1 cellular context compared by ENCODE assay signal in the genomic region with DNA sequence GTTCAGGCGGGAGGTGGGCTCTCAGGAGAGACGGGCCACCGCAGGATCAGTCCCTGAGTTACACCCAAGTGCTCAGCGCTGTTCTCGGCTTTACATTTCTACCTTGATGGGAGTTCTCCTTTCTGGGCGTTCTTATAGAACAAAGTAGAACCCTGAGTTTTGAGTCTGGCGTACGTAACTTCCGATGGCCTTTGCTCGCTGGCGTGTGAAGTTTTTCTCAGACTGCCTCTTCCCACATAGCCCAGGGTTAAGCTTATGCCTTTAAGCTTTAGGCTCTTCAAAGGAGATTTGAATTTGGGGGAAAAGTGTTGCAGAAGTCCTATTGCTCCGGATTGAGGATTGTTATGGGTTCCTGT.
TF ChIP-seq lines count a peak whose summit lies in the region.

No MANE protein-coding gene starts in this region.

TF ChIP-seq in GM23338, 12 proteins besides CTCF, POLR2A, EP300 and RAD21:
- TF ChIP-seq, protein P1, sequence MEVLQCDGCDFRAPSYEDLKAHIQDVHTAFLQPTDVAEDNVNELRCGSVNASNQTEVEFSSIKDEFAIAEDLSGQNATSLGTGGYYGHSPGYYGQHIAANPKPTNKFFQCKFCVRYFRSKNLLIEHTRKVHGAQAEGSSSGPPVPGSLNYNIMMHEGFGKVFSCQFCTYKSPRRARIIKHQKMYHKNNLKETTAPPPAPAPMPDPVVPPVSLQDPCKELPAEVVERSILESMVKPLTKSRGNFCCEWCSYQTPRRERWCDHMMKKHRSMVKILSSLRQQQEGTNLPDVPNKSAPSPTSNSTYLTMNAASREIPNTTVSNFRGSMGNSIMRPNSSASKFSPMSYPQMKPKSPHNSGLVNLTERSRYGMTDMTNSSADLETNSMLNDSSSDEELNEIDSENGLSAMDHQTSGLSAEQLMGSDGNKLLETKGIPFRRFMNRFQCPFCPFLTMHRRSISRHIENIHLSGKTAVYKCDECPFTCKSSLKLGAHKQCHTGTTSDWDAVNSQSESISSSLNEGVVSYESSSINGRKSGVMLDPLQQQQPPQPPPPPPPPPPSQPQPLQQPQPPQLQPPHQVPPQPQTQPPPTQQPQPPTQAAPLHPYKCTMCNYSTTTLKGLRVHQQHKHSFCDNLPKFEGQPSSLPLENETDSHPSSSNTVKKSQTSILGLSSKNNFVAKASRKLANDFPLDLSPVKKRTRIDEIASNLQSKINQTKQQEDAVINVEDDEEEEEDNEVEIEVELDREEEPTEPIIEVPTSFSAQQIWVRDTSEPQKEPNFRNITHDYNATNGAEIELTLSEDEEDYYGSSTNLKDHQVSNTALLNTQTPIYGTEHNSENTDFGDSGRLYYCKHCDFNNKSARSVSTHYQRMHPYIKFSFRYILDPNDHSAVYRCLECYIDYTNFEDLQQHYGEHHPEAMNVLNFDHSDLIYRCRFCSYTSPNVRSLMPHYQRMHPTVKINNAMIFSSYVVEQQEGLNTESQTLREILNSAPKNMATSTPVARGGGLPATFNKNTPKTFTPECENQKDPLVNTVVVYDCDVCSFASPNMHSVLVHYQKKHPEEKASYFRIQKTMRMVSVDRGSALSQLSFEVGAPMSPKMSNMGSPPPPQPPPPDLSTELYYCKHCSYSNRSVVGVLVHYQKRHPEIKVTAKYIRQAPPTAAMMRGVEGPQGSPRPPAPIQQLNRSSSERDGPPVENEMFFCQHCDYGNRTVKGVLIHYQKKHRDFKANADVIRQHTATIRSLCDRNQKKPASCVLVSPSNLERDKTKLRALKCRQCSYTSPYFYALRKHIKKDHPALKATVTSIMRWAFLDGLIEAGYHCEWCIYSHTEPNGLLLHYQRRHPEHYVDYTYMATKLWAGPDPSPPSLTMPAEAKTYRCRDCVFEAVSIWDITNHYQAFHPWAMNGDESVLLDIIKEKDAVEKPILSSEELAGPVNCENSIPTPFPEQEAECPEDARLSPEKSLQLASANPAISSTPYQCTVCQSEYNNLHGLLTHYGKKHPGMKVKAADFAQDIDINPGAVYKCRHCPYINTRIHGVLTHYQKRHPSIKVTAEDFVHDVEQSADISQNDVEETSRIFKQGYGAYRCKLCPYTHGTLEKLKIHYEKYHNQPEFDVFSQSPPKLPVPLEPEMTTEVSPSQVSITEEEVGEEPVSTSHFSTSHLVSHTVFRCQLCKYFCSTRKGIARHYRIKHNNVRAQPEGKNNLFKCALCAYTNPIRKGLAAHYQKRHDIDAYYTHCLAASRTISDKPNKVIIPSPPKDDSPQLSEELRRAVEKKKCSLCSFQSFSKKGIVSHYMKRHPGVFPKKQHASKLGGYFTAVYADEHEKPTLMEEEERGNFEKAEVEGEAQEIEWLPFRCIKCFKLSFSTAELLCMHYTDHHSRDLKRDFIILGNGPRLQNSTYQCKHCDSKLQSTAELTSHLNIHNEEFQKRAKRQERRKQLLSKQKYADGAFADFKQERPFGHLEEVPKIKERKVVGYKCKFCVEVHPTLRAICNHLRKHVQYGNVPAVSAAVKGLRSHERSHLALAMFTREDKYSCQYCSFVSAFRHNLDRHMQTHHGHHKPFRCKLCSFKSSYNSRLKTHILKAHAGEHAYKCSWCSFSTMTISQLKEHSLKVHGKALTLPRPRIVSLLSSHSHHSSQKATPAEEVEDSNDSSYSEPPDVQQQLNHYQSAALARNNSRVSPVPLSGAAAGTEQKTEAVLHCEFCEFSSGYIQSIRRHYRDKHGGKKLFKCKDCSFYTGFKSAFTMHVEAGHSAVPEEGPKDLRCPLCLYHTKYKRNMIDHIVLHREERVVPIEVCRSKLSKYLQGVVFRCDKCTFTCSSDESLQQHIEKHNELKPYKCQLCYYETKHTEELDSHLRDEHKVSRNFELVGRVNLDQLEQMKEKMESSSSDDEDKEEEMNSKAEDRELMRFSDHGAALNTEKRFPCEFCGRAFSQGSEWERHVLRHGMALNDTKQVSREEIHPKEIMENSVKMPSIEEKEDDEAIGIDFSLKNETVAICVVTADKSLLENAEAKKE (CRISPR knock-in tag; IDR thresholded peaks at IDR 0.05), result no peak
